1 cellular context compared by ENCODE assay signal in the genomic region with DNA sequence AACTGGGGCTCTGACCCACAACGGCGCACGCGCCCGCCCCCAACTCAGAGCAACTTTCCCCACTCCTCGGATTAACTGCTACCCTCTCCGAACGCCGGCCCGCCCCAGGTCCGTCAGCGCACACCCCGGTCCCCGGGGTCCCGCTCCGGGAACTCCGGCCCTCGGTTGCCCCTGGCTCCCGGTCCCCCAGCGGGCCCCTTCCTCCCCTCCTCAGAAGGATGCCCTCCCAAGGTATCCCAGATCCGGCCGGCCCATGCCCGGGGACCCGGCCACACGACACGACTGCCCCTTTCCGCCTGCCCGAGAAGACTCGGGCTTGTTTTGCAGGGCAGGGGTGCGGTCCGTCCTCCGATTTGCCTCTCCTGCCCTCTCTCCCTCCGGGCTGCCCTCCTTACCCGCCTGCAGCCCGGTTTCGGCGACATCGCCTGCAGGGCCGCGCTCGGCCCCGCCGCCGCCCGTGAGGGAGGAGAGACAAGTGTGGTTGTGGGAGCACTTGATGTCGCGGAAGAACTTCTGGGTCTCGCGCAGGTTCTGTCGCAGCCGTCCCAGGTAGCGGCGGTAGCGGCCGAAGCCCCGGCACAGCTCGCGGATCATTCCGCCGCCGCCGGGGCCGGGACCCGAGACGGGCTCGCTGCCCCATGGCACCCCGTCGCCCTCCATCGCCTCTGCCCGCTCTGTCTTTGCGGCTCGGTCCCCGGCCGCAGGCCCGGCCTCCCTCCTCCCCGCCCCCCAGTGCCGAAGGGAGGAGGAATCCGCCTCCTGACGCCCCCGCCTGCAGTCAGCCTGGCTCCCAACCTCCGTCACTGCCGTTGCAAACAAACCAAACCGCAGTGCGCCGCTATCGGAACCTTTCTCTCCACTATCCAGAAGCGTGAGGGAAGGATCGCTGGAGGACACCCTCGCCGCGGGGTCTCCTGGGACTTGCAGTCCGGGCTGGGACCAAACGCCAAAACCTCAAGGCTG.
TF ChIP-seq lines count a peak whose summit lies in the region.

Gene DSTYK, minus strand, starts transcription at position 827 of the 963 bp plus-strand sequence. Its CDS starts 167 bp downstream, at position 660.

TF ChIP-seq in HepG2, 621 proteins besides CTCF, POLR2A, EP300 and RAD21 (continued from another document and continues in another):
- TF ChIP-seq DMTF1 (CRISPR knock-in tag; IDR thresholded peaks at IDR 0.05) (no peak), JDP2 (CRISPR knock-in tag; IDR thresholded peaks at IDR 0.05; ENCODE audit: borderline replicate concordance) (peak; percentile 49; the same call in 1 of the 2 replicates), HIC2 (CRISPR knock-in tag; IDR thresholded peaks at IDR 0.05; ENCODE audit: low read depth) (no peak; the same call in 1 of the 2 replicates), ZSCAN9 (CRISPR knock-in tag; IDR thresholded peaks at IDR 0.05; ENCODE audit: borderline replicate concordance) (peak; percentile 83; the same call in 1 of the 2 replicates), ATF6 (CRISPR knock-in tag; conservative IDR thresholded peaks at IDR 0.05) (no peak; the same call in 1 of the 2 replicates), TAF1 (CRISPR knock-in tag; IDR thresholded peaks at IDR 0.05) (peak; percentile 91; the same call in 1 of the 2 replicates), FOXC1 (CRISPR knock-in tag; IDR thresholded peaks at IDR 0.05; ENCODE audit: borderline replicate concordance) (no peak), ZMYM3 (CRISPR knock-in tag; IDR thresholded peaks at IDR 0.05) (peak; percentile 71; the same call in 1 of the 2 replicates), CREM (IDR thresholded peaks at IDR 0.05) (peak; percentile 86), CREM (CRISPR knock-in tag; IDR thresholded peaks at IDR 0.05) (peak; percentile 48; the same call in 1 of the 2 replicates), ZNF317 (CRISPR knock-in tag; IDR thresholded peaks at IDR 0.05) (no peak), ZSCAN30 (CRISPR knock-in tag; IDR thresholded peaks at IDR 0.05) (peak; percentile 33; the same call in 1 of the 2 replicates), ZNF746 (CRISPR knock-in tag; IDR thresholded peaks at IDR 0.05) (peak; percentile 86), PLSCR1 (CRISPR knock-in tag; IDR thresholded peaks at IDR 0.05; ENCODE audit: borderline replicate concordance) (no peak), ZNF256 (CRISPR knock-in tag; conservative IDR thresholded peaks at IDR 0.05) (0 out of 2 replicates have a peak, but pooled peaks have one; percentile 19), ZNF142 (CRISPR knock-in tag; IDR thresholded peaks at IDR 0.05) (peak; percentile 32; the same call in 1 of the 2 replicates)
- TF ChIP-seq, protein P1, sequence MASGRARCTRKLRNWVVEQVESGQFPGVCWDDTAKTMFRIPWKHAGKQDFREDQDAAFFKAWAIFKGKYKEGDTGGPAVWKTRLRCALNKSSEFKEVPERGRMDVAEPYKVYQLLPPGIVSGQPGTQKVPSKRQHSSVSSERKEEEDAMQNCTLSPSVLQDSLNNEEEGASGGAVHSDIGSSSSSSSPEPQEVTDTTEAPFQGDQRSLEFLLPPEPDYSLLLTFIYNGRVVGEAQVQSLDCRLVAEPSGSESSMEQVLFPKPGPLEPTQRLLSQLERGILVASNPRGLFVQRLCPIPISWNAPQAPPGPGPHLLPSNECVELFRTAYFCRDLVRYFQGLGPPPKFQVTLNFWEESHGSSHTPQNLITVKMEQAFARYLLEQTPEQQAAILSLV (CRISPR knock-in tag; IDR thresholded peaks at IDR 0.05; ENCODE audit: borderline replicate concordance) = peak; percentile 78
- TF ChIP-seq, protein P2, sequence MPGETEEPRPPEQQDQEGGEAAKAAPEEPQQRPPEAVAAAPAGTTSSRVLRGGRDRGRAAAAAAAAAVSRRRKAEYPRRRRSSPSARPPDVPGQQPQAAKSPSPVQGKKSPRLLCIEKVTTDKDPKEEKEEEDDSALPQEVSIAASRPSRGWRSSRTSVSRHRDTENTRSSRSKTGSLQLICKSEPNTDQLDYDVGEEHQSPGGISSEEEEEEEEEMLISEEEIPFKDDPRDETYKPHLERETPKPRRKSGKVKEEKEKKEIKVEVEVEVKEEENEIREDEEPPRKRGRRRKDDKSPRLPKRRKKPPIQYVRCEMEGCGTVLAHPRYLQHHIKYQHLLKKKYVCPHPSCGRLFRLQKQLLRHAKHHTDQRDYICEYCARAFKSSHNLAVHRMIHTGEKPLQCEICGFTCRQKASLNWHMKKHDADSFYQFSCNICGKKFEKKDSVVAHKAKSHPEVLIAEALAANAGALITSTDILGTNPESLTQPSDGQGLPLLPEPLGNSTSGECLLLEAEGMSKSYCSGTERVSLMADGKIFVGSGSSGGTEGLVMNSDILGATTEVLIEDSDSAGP (CRISPR knock-in tag; IDR thresholded peaks at IDR 0.05; ENCODE audit: borderline replicate concordance) = peak; percentile 95
- TF ChIP-seq, protein P3, sequence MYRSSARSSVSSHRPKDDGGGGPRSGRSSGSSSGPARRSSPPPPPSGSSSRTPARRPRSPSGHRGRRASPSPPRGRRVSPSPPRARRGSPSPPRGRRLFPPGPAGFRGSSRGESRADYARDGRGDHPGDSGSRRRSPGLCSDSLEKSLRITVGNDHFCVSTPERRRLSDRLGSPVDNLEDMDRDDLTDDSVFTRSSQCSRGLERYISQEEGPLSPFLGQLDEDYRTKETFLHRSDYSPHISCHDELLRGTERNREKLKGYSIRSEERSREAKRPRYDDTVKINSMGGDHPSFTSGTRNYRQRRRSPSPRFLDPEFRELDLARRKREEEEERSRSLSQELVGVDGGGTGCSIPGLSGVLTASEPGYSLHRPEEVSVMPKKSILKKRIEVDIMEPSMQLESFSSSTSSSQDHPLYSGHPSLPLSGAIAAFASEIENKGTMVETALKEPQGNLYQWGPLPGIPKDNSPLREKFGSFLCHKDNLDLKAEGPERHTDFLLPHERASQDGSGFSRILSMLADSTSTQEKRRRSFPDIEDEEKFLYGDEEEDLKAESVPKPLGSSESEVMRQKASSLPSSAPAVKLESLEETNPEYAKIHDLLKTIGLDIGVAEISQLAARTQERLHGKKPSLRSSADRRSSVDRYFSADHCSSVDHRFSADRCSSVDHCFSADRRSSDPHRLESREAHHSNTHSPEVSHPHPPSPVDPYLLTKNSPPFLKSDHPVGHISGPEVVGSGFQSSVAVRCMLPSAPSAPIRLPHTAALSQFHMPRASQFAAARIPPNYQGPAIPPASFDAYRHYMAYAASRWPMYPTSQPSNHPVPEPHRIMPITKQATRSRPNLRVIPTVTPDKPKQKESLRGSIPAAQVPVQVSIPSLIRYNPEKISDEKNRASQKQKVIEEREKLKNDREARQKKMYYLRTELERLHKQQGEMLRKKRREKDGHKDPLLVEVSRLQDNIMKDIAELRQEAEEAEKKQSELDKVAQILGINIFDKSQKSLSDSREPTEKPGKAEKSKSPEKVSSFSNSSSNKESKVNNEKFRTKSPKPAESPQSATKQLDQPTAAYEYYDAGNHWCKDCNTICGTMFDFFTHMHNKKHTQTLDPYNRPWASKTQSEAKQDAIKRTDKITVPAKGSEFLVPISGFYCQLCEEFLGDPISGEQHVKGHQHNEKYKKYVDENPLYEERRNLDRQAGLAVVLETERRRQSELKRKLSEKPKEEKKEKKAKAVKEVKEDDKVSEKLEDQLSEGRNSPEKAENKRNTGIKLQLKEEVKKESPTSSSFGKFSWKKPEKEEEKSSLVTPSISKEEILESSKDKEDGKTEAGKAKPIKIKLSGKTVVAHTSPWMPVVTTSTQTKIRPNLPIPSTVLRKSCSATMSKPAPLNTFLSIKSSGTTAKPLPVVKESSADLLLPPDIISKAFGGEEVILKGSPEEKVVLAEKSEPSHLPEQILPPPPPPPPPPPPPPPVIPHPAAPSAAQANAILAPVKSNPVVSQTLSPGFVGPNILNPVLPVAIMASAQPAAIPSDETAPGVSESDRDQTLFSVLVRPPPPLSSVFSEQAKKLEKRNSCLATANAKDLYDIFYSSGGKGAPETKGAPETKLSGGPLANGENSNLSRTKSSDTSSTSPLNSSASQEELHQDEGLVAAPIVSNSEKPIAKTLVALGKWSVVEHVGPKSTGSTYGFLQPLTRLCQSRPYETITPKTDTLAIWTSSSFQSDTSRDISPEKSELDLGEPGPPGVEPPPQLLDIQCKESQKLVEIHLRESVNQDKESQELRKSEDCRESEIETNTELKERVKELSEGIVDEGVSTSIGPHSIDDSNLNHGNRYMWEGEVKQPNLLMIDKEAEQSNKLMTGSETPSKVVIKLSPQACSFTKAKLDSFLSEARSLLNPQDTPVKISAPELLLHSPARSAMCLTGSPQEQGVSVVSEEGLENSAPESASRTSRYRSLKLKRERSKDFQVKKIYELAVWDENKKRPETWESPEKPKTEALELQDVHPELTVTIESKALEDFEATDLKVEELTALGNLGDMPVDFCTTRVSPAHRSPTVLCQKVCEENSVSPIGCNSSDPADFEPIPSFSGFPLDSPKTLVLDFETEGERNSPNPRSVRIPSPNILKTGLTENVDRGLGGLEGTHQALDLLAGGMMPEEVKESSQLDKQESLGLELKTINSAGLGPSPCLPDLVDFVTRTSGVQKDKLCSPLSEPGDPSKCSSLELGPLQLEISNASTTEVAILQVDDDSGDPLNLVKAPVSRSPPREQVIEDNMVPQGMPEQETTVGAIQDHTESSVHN (CRISPR knock-in tag; IDR thresholded peaks at IDR 0.05) = no peak
